ENCODE assay signal across 12 cellular contexts in genomic region chr5:1437876-1438559, GRCh38. TPM values are rescaled to one million over a fixed set of nuclear protein-coding genes. Genes with fewer than 3 reads are reported as not detected.
DNase-seq lines count a peak whose midpoint lies in the region; ATAC-seq and TF ChIP-seq lines count a peak whose summit lies in the region.
"Had no signal": no experiment of that assay in that cellular context is flagged by ENCODE, and none has a peak within 500 bp of the region (broad histone marks: within the 10 kb centered on the region; RNA-seq: fewer than 3 reads in every experiment).

No MANE protein-coding gene starts in this region.

- H3F3A ChIP-seq in GM23338 (replicated peaks; ENCODE audit: low read depth): no peaks in the 10 kb centered on the region

- peaks cover 13% of the 10 kb centered on the region for H3K9me3 ChIP-seq in BLaER1

- TF ChIP-seq CTCF in GM23338 (conservative IDR thresholded peaks at IDR 0.05; ENCODE audit: low read depth in 2 of 2) (no peak), chondrocyte (IDR thresholded peaks at IDR 0.05) (no peak), neural crest cell (conservative IDR thresholded peaks at IDR 0.05) (no peak)

- H3K36me3 ChIP-seq in BLaER1 (no peaks in the 10 kb centered on the region), GM23338 (ENCODE audit: insufficient read depth) (no peaks in the 10 kb centered on the region)

- no peak overlapping the region for H3K27ac Mint-ChIP-seq in GM23338
- no peak overlapping the region for H3K27ac Mint-ChIP-seq in chondrocyte (ENCODE audit: unreplicated experiment)
- peak overlapping the region; percentile 62 for H3K27ac Mint-ChIP-seq in neural crest cell (ENCODE audit: unreplicated experiment)

- peaks cover 19% of the 10 kb centered on the region for H3K9me3 Mint-ChIP-seq in GM23338
- peaks cover 15% of the 10 kb centered on the region for H3K9me3 Mint-ChIP-seq in chondrocyte (ENCODE audit: low read depth)
- H3K9me3 Mint-ChIP-seq in neural crest cell: peaks cover 12% of the 10 kb centered on the region

- DNase-seq in GM23338 (ENCODE audit: low spot score) (no peak), chondrocyte (ENCODE audit: low spot score) (peak; percentile 90), neural crest cell (ENCODE audit: low read depth, low spot score) (no peak), 8988T (no peak), GM19240 (ENCODE audit: insufficient read length, low spot score) (no peak), AML-193 (lab: John Stamatoyannopoulos, UW) (no peak)
- DNase-seq: DND-41 had no signal

- no peak overlapping the region for H3K9ac ChIP-seq in BLaER1

- H3K27ac ChIP-seq in BLaER1: no peak overlapping the region
- H3K27ac ChIP-seq in GM23338 (ENCODE audit: low read depth): no peak overlapping the region
- H3K27ac ChIP-seq: SK-N-MC had no signal

- ATAC-seq in GM23338: no peak

- H3K4me3 Mint-ChIP-seq in GM23338 (no peak overlapping the region), chondrocyte (ENCODE audit: unreplicated experiment) (no peak overlapping the region), neural crest cell (no peak overlapping the region)

- peaks cover 23% of the 10 kb centered on the region for H3K4me1 ChIP-seq in BLaER1
- H3K4me1 ChIP-seq in GM23338 (ENCODE audit: insufficient read depth): no peaks in the 10 kb centered on the region

- peak overlapping the region; percentile 66 for H3K4me2 ChIP-seq in BLaER1
- H3K4me2 ChIP-seq in GM23338: no peak overlapping the region

- H3K27me3 ChIP-seq in BLaER1 (peaks cover 5% of the 10 kb centered on the region), GM23338 (ENCODE audit: insufficient read depth) (peaks cover 8% of the 10 kb centered on the region)

- H3K4me3 ChIP-seq in BLaER1: no peak overlapping the region
- H3K4me3 ChIP-seq in GM23338: no peak overlapping the region
- H3K4me3 ChIP-seq: K562, SK-N-MC had no signal

- H3K27me3 Mint-ChIP-seq in GM23338 (ENCODE audit: insufficient read depth, low read depth, poor library complexity) (peaks cover 21% of the 10 kb centered on the region), chondrocyte (ENCODE audit: low read depth) (peaks cover 38% of the 10 kb centered on the region), neural crest cell (ENCODE audit: low read depth) (peaks cover 45% of the 10 kb centered on the region)

- 0 out of 2 replicates have a peak overlapping the region, but pooled peaks have one; percentile 43 for H2AFZ ChIP-seq in GM23338

- peaks cover 8% of the 10 kb centered on the region for H3K9me2 ChIP-seq in GM23338 (ENCODE audit: insufficient read depth)

- H3K4me1 Mint-ChIP-seq in GM23338 (no peaks in the 10 kb centered on the region; the same call in 2 of the 3 replicates), chondrocyte (ENCODE audit: low read depth) (no peaks in the 10 kb centered on the region), neural crest cell (no peaks in the 10 kb centered on the region)

- H4K20me1 ChIP-seq in BLaER1 (no peaks in the 10 kb centered on the region), GM23338 (replicated peaks; ENCODE audit: insufficient read depth) (no peaks in the 10 kb centered on the region)

- H3K79me2 ChIP-seq in GM23338 (replicated peaks; ENCODE audit: insufficient read depth): no peaks in the 10 kb centered on the region

- H3K36me3 Mint-ChIP-seq in GM23338 (ENCODE audit: low read depth) (peaks cover 7% of the 10 kb centered on the region; the same call in 2 of the 3 replicates), chondrocyte (ENCODE audit: low read depth) (peaks cover 6% of the 10 kb centered on the region), neural crest cell (ENCODE audit: low read depth) (peaks cover 8% of the 10 kb centered on the region)

TF ChIP-seq in GM23338, 12 proteins besides CTCF, POLR2A, EP300 and RAD21:
- TF ChIP-seq EZH2phosphoT487 (IDR thresholded peaks at IDR 0.05; ENCODE audit: unreplicated experiment): no peak
- TF ChIP-seq NANOG (IDR thresholded peaks at IDR 0.05; ENCODE audit: borderline replicate concordance): no peak
- TF ChIP-seq ZNF114 (CRISPR knock-in tag; IDR thresholded peaks at IDR 0.05): no peak
- no peak for TF ChIP-seq ZNF462 (CRISPR knock-in tag; IDR thresholded peaks at IDR 0.05)
- no peak for TF ChIP-seq STAT1 (IDR thresholded peaks at IDR 0.05; ENCODE audit: unreplicated experiment)
- TF ChIP-seq CREB1 (CRISPR knock-in tag; IDR thresholded peaks at IDR 0.05; ENCODE audit: low read depth): no peak
- no peak for TF ChIP-seq ZNF331 (CRISPR knock-in tag; IDR thresholded peaks at IDR 0.05; ENCODE audit: low read depth)

RNA-seq across cellular contexts. Expression of gene SLC6A3, which starts 7.2 kb away (rescaled TPM):
- 0.85 and 1.0 TPM in 2 replicates for total RNA-seq in GM23338 (2014; rRNA removed; shearing (Covaris generic))
- polyA plus RNA-seq in GM23338 (2016; fragmentation: Nextera tagmentation; extraction: Ambion mirVana): 0.31 and 0.76 TPM in 2 replicates
- not detected in 3 replicates for total RNA-seq in chondrocyte
- total RNA-seq in neural crest cell: 0.16 and 0.27 TPM in 2 replicates
- total RNA-seq: G401, K562, OCI-LY7 had no signal
- polyA plus RNA-seq: K562 had no signal
